8 cellular contexts compared by ENCODE assay signal in the genomic region with DNA sequence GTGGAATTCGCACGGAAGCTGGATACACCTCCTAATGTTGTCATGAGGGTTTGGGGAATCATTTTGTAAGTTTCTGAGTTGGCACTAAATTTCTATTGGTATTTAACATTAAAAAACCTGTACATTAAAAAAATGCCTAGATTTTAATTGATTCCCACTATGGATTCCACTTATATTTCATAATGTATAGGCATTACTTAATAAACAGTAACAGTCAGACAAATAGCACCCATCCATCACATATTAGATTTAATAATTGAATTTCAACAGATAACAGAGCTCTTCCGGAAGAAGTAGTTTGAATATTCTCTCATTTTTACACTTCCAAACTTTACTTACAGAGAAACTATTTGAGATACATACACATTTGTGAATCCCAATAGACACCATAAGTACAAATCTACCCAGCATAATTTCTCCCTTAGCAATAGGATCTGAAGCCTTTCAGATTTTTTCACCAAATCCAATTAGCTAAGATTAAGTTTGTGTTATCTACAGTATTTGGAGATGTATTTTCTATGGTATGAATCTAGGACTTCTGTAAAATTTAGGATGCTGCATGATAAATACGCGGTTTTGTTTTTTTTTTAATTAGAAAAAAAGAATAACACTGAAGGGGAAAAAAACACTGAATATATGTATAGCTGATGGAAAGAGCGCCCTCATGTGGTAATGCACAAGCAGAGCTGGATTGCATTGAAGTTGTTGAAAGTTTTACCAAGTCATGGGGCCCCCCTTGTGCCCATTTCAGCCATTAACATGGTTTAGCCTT. TPM values are rescaled to one million over a fixed set of nuclear protein-coding genes. Genes with fewer than 3 reads are reported as not detected.
A peak's percentile ranks its signal among the peaks of the same experiment; 100 is the strongest.
DNase-seq lines count a peak whose midpoint lies in the region; ATAC-seq and TF ChIP-seq lines count a peak whose summit lies in the region.

No MANE protein-coding gene starts in this region.

- H3K9ac ChIP-seq in HCT116 (ENCODE audit: low read length) = no peak overlapping the region

- H3K36me3 Mint-ChIP-seq in activated CD8-positive, alpha-beta T cell treated with anti-CD3 and anti-CD28 coated beads for 36 hours (ENCODE audit: low read depth) = no peaks in the 10 kb centered on the region

- ATAC-seq in HCT116 = peak; percentile 93
- ATAC-seq in activated CD8-positive, alpha-beta T cell treated with anti-CD3 and anti-CD28 coated beads for 36 hours = peak; percentile 56

- no peaks in the 10 kb centered on the region for H3K4me1 Mint-ChIP-seq in activated CD8-positive, alpha-beta T cell treated with anti-CD3 and anti-CD28 coated beads for 36 hours (ENCODE audit: low read depth)

- DNase-seq in stimulated activated CD4-positive, alpha-beta T cell treated with anti-CD3 and anti-CD28 coated beads, Interleukin-2, amount 100 ng/mL, for 48 hours = peak; percentile 5 to 17
- DNase-seq in stimulated activated CD4-positive, alpha-beta T cell treated with anti-CD3 and anti-CD28 coated beads, Interleukin-12 subunit alpha, Interleukin-12 subunit beta, amount 100 ng/mL, for 4 hours = no peak
- DNase-seq in HCT116 (ENCODE audit: low read depth, low spot score) = peak; percentile 65
- peak; percentile 15 for DNase-seq in M059J (ENCODE audit: low read depth)
- peak; percentile 21 for DNase-seq in activated CD8-positive, alpha-beta T cell treated with anti-CD3 and anti-CD28 coated beads for 36 hours
- DNase-seq in kidney tubule cell (ENCODE audit: low spot score) = peak; percentile 55
- no peak for DNase-seq in effector CD8-positive, alpha-beta T cell (lab: John Stamatoyannopoulos, UW)
- DNase-seq in posterior cingulate gyrus = no peak

- RAD21 ChIA-PET in HCT116 (lab: Charles Lee; ENCODE audit: low non-redundant PET in 1 of 2, low total read pairs in 2 of 2, uncharacterized antibody in 2 of 2, unreplicated experiment in 2 of 2) = interaction anchor here (1.1 to 1.3 kb wide), 3 partner anchors 10 to 493 kb away, joined by 3 to 4 read pairs (median 3); no protein-coding TSS in a partner anchor

- no peaks in the 10 kb centered on the region for H3K9me2 ChIP-seq in HCT116 (ENCODE audit: insufficient read depth)

- H3K27ac Mint-ChIP-seq in activated CD8-positive, alpha-beta T cell treated with anti-CD3 and anti-CD28 coated beads for 36 hours = no peak overlapping the region

- no peaks in the 10 kb centered on the region for H3K27me3 Mint-ChIP-seq in activated CD8-positive, alpha-beta T cell treated with anti-CD3 and anti-CD28 coated beads for 36 hours

- no peaks in the 10 kb centered on the region for H3K36me3 ChIP-seq in HCT116 (ENCODE audit: control insufficient read depth in 1 of 2, insufficient read depth in 2 of 2, low read length in 2 of 2)

- POLR2A ChIA-PET in HCT116 (lab: Charles Lee) = no interaction called here
- POLR2A ChIA-PET in activated CD8-positive, alpha-beta T cell treated with anti-CD3 and anti-CD28 coated beads for 36 hours (lab: Charles Lee) = no interaction called here

- no peaks in the 10 kb centered on the region for H3K9me3 ChIP-seq in HCT116 (ENCODE audit: control insufficient read depth in 1 of 2, insufficient read depth in 1 of 2, low read depth in 1 of 2, low read length in 2 of 2)

- intact Hi-C loops in HCT116 (cut with micrococcal nuclease) = loop anchor here (1.0 to 10.0 kb wide), 4 partner anchors 287 to 493 kb away; no protein-coding TSS in a partner anchor
- intact Hi-C loops in activated CD8-positive, alpha-beta T cell treated with anti-CD3 and anti-CD28 coated beads for 36 hours (cut with micrococcal nuclease) = loop anchor here (10.0 kb wide), 1 partner anchor 321 kb away; no protein-coding TSS in a partner anchor
- intact Hi-C loops in posterior cingulate gyrus (cut with DNase I) = no loop called here

- no peaks in the 10 kb centered on the region for H3K27me3 ChIP-seq in HCT116 (ENCODE audit: insufficient read depth, low read length)

- H3K4me3 Mint-ChIP-seq in activated CD8-positive, alpha-beta T cell treated with anti-CD3 and anti-CD28 coated beads for 36 hours = no peak overlapping the region

- no peaks in the 10 kb centered on the region for H4K20me1 ChIP-seq in HCT116 (ENCODE audit: insufficient read depth)

- TF ChIP-seq POLR2A in HCT116 (IDR thresholded peaks at IDR 0.05; ENCODE audit: borderline replicate concordance, extremely low read depth, insufficient read depth, insufficient read length) = no peak

- H3K27ac ChIP-seq in HCT116 (ENCODE audit: low read depth, low read length) = no peak overlapping the region

- TF ChIP-seq RAD21 in HCT116 (IDR thresholded peaks at IDR 0.05; ENCODE audit: low read depth) = peak; percentile 76

- peak overlapping the region; percentile 55 for H2AFZ ChIP-seq in HCT116 (ENCODE audit: low read depth, low read length, poor library complexity, severe bottlenecking)

- H3K4me1 ChIP-seq in HCT116 (ENCODE audit: control insufficient read depth in 1 of 2, insufficient read depth in 2 of 2, low read length in 2 of 2) = no peaks in the 10 kb centered on the region

- CTCF ChIA-PET in HCT116 (lab: Charles Lee) = interaction anchor here (1.0 to 1.9 kb wide), 6 partner anchors 12 to 376 kb away, joined by 3 to 9 read pairs (median 6); no protein-coding TSS in a partner anchor
- CTCF ChIA-PET in activated CD8-positive, alpha-beta T cell treated with anti-CD3 and anti-CD28 coated beads for 36 hours (lab: Charles Lee) = interaction anchor here (0.8 to 2.7 kb wide), 10 partner anchors 9 to 359 kb away, joined by 3 to 9 read pairs (median 3); no protein-coding TSS in a partner anchor

- no peaks in the 10 kb centered on the region for H3K9me3 Mint-ChIP-seq in activated CD8-positive, alpha-beta T cell treated with anti-CD3 and anti-CD28 coated beads for 36 hours

- no peak overlapping the region for H3K4me3 ChIP-seq in HCT116 (replicated peaks in 1 of 2; ENCODE audit: low read depth in 1 of 2, low read length in 2 of 2)

- no TSS peak for BruUV-seq in HCT116 (replicated peaks; lab: Mats Ljungman, UMichigan)

- TF ChIP-seq CTCF in HCT116 (IDR thresholded peaks at IDR 0.05 in 2 of 3, conservative IDR thresholded peaks at IDR 0.05 in 1 of 3; ENCODE audit: borderline replicate concordance in 1 of 3, insufficient read depth in 1 of 3, low read depth in 2 of 3, low read length in 2 of 3) = peak; percentile 78 to 88 (median 87)
- peak; percentile 68 for TF ChIP-seq CTCF in activated CD8-positive, alpha-beta T cell treated with anti-CD3 and anti-CD28 coated beads for 36 hours (IDR thresholded peaks at IDR 0.05)

- H3K4me2 ChIP-seq in HCT116 (ENCODE audit: low read length) = no peak overlapping the region

- H3K79me2 ChIP-seq in HCT116 (ENCODE audit: insufficient read depth, low read length) = no peaks in the 10 kb centered on the region

TF ChIP-seq in HCT116, 20 proteins besides CTCF, POLR2A, EP300 and RAD21:
- TF ChIP-seq EZH2 (IDR thresholded peaks at IDR 0.05) (no peak), ZNF274 (IDR thresholded peaks at IDR 0.05; ENCODE audit: low read depth, low read length) (no peak), CBX3 (IDR thresholded peaks at IDR 0.05; ENCODE audit: low read depth) (peak; percentile 35; the same call in 1 of the 2 replicates)

RNA-seq across cellular contexts. Expression of a gene that starts 12.2 kb away (rescaled TPM):
- total RNA-seq in HCT116 (2021; ENCODE audit: unreplicated experiment) = not detected
- polyA plus RNA-seq in HCT116 (2012) = not detected in 2 replicates
- total RNA-seq in M059J (2014; rRNA removed; shearing (Covaris generic)) = not detected in 2 replicates
- not detected for total RNA-seq in activated CD8-positive, alpha-beta T cell treated with anti-CD3 and anti-CD28 coated beads for 36 hours

RNA-seq across cellular contexts. Expression of a gene that starts 29.3 kb away (rescaled TPM):
- not detected for total RNA-seq in HCT116 (2021; ENCODE audit: unreplicated experiment)
- not detected in 2 replicates for polyA plus RNA-seq in HCT116 (2012)
- not detected in 2 replicates for total RNA-seq in M059J (2014; rRNA removed; shearing (Covaris generic))
- not detected for total RNA-seq in activated CD8-positive, alpha-beta T cell treated with anti-CD3 and anti-CD28 coated beads for 36 hours

RNA-seq across cellular contexts. Expression of a gene that starts 42.6 kb away (rescaled TPM):
- not detected for total RNA-seq in HCT116 (2021; ENCODE audit: unreplicated experiment)
- not detected in 2 replicates for polyA plus RNA-seq in HCT116 (2012)
- not detected in 2 replicates for total RNA-seq in M059J (2014; rRNA removed; shearing (Covaris generic))
- total RNA-seq in activated CD8-positive, alpha-beta T cell treated with anti-CD3 and anti-CD28 coated beads for 36 hours = not detected

RNA-seq across cellular contexts. Expression of a gene that starts 59.0 kb away (rescaled TPM):
- not detected for total RNA-seq in HCT116 (2021; ENCODE audit: unreplicated experiment)
- not detected in 2 replicates for polyA plus RNA-seq in HCT116 (2012)
- not detected in 2 replicates for total RNA-seq in M059J (2014; rRNA removed; shearing (Covaris generic))
- total RNA-seq in activated CD8-positive, alpha-beta T cell treated with anti-CD3 and anti-CD28 coated beads for 36 hours = not detected

Comparison
In these comparisons a context has a peak if more than half of its experiments do, and no peak if none do; other contexts are left out.
1. DNase-seq: peak in stimulated activated CD4-positive, alpha-beta T cell treated with anti-CD3 and anti-CD28 coated beads, Interleukin-2, amount 100 ng/mL, for 48 hours (2 of 2), HCT116 (single experiment), M059J (single experiment), activated CD8-positive, alpha-beta T cell treated with anti-CD3 and anti-CD28 coated beads for 36 hours (single experiment) and kidney tubule cell (single experiment); none in stimulated activated CD4-positive, alpha-beta T cell treated with anti-CD3 and anti-CD28 coated beads, Interleukin-12 subunit alpha, Interleukin-12 subunit beta, amount 100 ng/mL, for 4 hours (single experiment), effector CD8-positive, alpha-beta T cell (single experiment) and posterior cingulate gyrus (0 of 10).